In the genomic region with DNA sequence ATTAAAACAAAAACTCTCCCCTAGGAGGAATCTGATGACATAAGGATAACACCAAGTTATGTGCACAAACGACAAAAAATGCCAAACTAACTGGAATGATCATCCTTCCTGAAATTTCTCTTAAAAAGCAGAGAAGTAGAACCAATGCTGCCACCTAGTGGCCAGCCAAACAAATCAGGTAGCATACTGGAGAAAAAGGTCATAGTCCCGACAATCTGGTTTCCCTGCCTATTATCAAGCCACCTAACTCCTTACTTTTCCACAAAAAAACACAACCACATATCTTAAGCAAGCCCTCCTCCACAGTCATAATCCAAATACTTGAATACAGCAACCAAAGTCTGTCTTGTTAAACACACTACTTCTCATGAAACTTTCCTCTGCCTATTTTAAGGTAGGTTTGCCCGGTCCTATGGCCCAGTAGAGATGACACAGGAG, we compare ENCODE assay signal across 8 cellular contexts. TPM values are rescaled to one million over a fixed set of nuclear protein-coding genes. Genes with fewer than 3 reads are reported as not detected.
DNase-seq lines count a peak whose midpoint lies in the region; ATAC-seq and TF ChIP-seq lines count a peak whose summit lies in the region.

No MANE protein-coding gene starts in this region.

- 24% methylated on average over 3 of the region's 3 CpGs for WGBS in prostate gland

- intact Hi-C loops in prostate gland (cut with DNase I) = no loop called here

- no peaks in the 10 kb centered on the region for H4K20me1 ChIP-seq in Karpas-422 (ENCODE audit: insufficient read depth, low read depth, low read length)

- H3K27ac ChIP-seq in Karpas-422 (ENCODE audit: low read length) (no peak overlapping the region), prostate gland (no peak overlapping the region)

- no peak overlapping the region for H3K4me2 ChIP-seq in Karpas-422 (ENCODE audit: low read depth, low read length, poor library complexity, severe bottlenecking)

- TF ChIP-seq POLR2A in prostate gland (IDR thresholded peaks at IDR 0.05) = no peak

- ATAC-seq in HG03280 (IDR thresholded peaks at IDR 0.05; ENCODE audit: unreplicated experiment) (no peak), GM21381 (IDR thresholded peaks at IDR 0.05; ENCODE audit: unreplicated experiment) (no peak)

- DNase-seq in DMS 273 (lab: John Stamatoyannopoulos, UW; ENCODE audit: unreplicated experiment) (peak; percentile 83), Karpas-422 (peak; percentile 83), SHP77 (lab: John Stamatoyannopoulos, UW) (peak; percentile 59 to 64), glomerular endothelial cell (ENCODE audit: extremely low read depth, low read depth, low spot score) (peak; percentile 62), prostate gland (ENCODE audit: low spot score) (peak; percentile 72)
- DNase-seq in activated effector memory CD4-positive, alpha-beta T cell treated with Interleukin-2 at 50 U/mL for 16 hours = peak; percentile 32

- peak; percentile 55 to 91 (median 75) for TF ChIP-seq CTCF in prostate gland (IDR thresholded peaks at IDR 0.05)

- no peaks in the 10 kb centered on the region for H3K9me2 ChIP-seq in Karpas-422 (replicated peaks; ENCODE audit: insufficient read depth, low read length)

- H3K9ac ChIP-seq in Karpas-422 (ENCODE audit: low read length) = no peak overlapping the region

- H3K4me1 ChIP-seq in Karpas-422 (ENCODE audit: low read length) = peaks cover 12% of the 10 kb centered on the region
- no peaks in the 10 kb centered on the region for H3K4me1 ChIP-seq in prostate gland (replicated peaks)

- H3K36me3 ChIP-seq in Karpas-422 (ENCODE audit: insufficient read depth, low read length) (peaks cover 37% of the 10 kb centered on the region), prostate gland (no peaks in the 10 kb centered on the region)

- H3K9me3 ChIP-seq in Karpas-422 (ENCODE audit: low read length) (no peaks in the 10 kb centered on the region), prostate gland (no peaks in the 10 kb centered on the region)

- no peak overlapping the region for H2AFZ ChIP-seq in Karpas-422 (ENCODE audit: low read length)

- H3K4me3 ChIP-seq in Karpas-422 (ENCODE audit: low read length) = no peak overlapping the region
- H3K4me3 ChIP-seq in prostate gland = no peak overlapping the region

- H3K79me2 ChIP-seq in Karpas-422 (ENCODE audit: low read length) = peaks cover 15% of the 10 kb centered on the region

- H3K27me3 ChIP-seq in Karpas-422 (ENCODE audit: low read length) (no peaks in the 10 kb centered on the region), prostate gland (replicated peaks; ENCODE audit: insufficient read depth) (no peaks in the 10 kb centered on the region)

RNA-seq across cellular contexts. Expression of a gene that starts 5.3 kb away (rescaled TPM):
- total RNA-seq in Karpas-422 (2014; rRNA removed; shearing (Covaris generic); ENCODE audit: low replicate concordance) = 37.5 and 41.6 TPM in 2 replicates
- 7.8 and 15.2 TPM in 2 replicates for total RNA-seq in glomerular endothelial cell
- total RNA-seq in prostate gland = 10 to 100 TPM; 22.9 to 27.2 TPM

RNA-seq across cellular contexts. Expression of a gene that starts 5.9 kb away (rescaled TPM):
- total RNA-seq in Karpas-422 (2014; rRNA removed; shearing (Covaris generic); ENCODE audit: low replicate concordance) = 15.7 and 23.7 TPM in 2 replicates
- total RNA-seq in glomerular endothelial cell (15.1 and 28.2 TPM in 2 replicates), prostate gland (10 to 100 TPM; 23.1 to 48.3 TPM)

RNA-seq across cellular contexts. Expression of a gene that starts 13.9 kb away (rescaled TPM):
- total RNA-seq in Karpas-422 (2014; rRNA removed; shearing (Covaris generic); ENCODE audit: low replicate concordance) = not detected in 2 replicates
- not detected in 2 replicates for total RNA-seq in glomerular endothelial cell
- 1 to 10 TPM in 1 of 2 donors, not detected in 1; 2.0 TPM for total RNA-seq in prostate gland

RNA-seq across cellular contexts. Expression of a gene that starts 24.6 kb away (rescaled TPM):
- total RNA-seq in Karpas-422 (2014; rRNA removed; shearing (Covaris generic); ENCODE audit: low replicate concordance) = not detected in 2 replicates
- total RNA-seq in glomerular endothelial cell = not detected in 2 replicates
- total RNA-seq in prostate gland = not detected

RNA-seq across cellular contexts. Expression of a gene that starts 27.9 kb away (rescaled TPM):
- 1.1 and 3.3 TPM in 2 replicates for total RNA-seq in Karpas-422 (2014; rRNA removed; shearing (Covaris generic); ENCODE audit: low replicate concordance)
- total RNA-seq in glomerular endothelial cell = 0.10 TPM in 1 of 2 replicates, not detected in the other
- 1 to 10 TPM in 1 of 2 donors, under 1 TPM in 1; 0.46 to 1.6 TPM for total RNA-seq in prostate gland

Comparison
In these comparisons a context has a peak if more than half of its experiments do, and no peak if none do; other contexts are left out.
1. DNase-seq: peak in every context shown above with its lines; median percentile 83 in DMS 273; 83 in Karpas-422; 72 in prostate gland; 62 in glomerular endothelial cell; 62 in SHP77; 32 in activated effector memory CD4-positive, alpha-beta T cell treated with Interleukin-2 at 50 U/mL for 16 hours.